In the genomic region with DNA sequence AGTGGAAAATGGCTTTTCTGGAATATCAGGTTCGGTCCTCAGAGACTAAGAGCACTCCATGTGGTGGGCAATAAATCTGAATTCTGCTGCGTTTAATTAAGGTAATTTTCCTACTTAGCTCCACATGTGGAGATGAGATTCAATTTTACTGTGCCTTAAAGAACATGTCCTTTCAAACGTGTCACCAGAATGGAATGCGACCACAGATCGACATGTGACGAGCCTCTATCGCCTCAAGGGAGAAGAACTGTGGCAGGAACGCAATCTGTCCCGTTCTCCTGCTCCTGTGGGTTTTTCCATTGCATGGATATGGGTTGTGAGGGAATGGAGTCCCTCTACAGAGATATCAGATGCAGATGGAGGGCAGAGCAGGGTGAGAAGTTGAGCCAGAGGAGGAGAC, we compare ENCODE assay signal across 17 cellular contexts.
DNase-seq lines count a peak whose midpoint lies in the region; ATAC-seq lines count a peak whose summit lies in the region.
"Had no signal": no experiment of that assay in that cellular context is flagged by ENCODE, and none has a peak within 500 bp of the region (broad histone marks: within the 10 kb centered on the region; RNA-seq: fewer than 3 reads in every experiment).

No MANE protein-coding gene starts in this region.

- H3K4me2 ChIP-seq in mesendoderm (ENCODE audit: low read length): no peak overlapping the region
- H3K4me2 ChIP-seq: GM23338 had no signal

- no peaks in the 10 kb centered on the region for H3K4me1 ChIP-seq in mesendoderm (ENCODE audit: control insufficient read depth, low read depth, low read length)
- H3K4me1 ChIP-seq: psoas muscle had no signal

- no peak overlapping the region for H3K4me3 ChIP-seq in mesendoderm (ENCODE audit: low read length)
- H3K4me3 ChIP-seq: GM23338, psoas muscle, stomach had no signal

- H3K4ac ChIP-seq in mesendoderm (ENCODE audit: low read depth, low read length): no peak overlapping the region

- H3K36me3 ChIP-seq in mesendoderm (ENCODE audit: control insufficient read depth, insufficient read depth, low read length): no peaks in the 10 kb centered on the region
- H3K36me3 ChIP-seq: stomach had no signal

- no peak overlapping the region for H4K5ac ChIP-seq in mesendoderm (ENCODE audit: low read length)

- no peak overlapping the region for H3K23ac ChIP-seq in mesendoderm (ENCODE audit: low read length)

- no peak overlapping the region for H3K56ac ChIP-seq in mesendoderm (ENCODE audit: low read length)

- H3K79me1 ChIP-seq in mesendoderm (ENCODE audit: low read length): no peaks in the 10 kb centered on the region

- no peak overlapping the region for H2AK5ac ChIP-seq in mesendoderm (ENCODE audit: low read length)

- no peak overlapping the region for H3K27ac ChIP-seq in mesendoderm (ENCODE audit: low read depth, low read length)
- H3K27ac ChIP-seq: psoas muscle, stomach had no signal

- DNase-seq in EL (peak; percentile 96), NCI-H1048 (lab: John Stamatoyannopoulos, UW) (peak; percentile 20), dedifferentiated amniotic fluid mesenchymal stem cell (ENCODE audit: extremely low spot score) (peak; percentile 42), mesendoderm (peak; percentile 83), NCI-H748 (lab: John Stamatoyannopoulos, UW; ENCODE audit: unreplicated experiment) (no peak)
- DNase-seq in activated effector memory CD4-positive, alpha-beta T cell treated with anti-CD3 and anti-CD28 coated beads, Interleukin-2, amount 50 U/mL, for 16 hours: no peak
- DNase-seq in activated T-cell treated with anti-CD3 and anti-CD28 coated beads, Interleukin-2, amount 50 U/mL, for 48 hours: no peak
- DNase-seq: activated CD8-positive, alpha-beta memory T cell treated with anti-CD3 and anti-CD28 coated beads for 24 hours; activated naive CD8-positive, alpha-beta T cell treated with anti-CD3 and anti-CD28 coated beads, Interleukin-2, amount 10 ng/mL, durations not matched to agents 7 days and 5 days; CD4-positive, alpha-beta memory T cell; effector memory CD4-positive, alpha-beta T cell; NCI-H1694; psoas muscle; stimulated activated CD4-positive, alpha-beta T cell treated with anti-CD3 and anti-CD28 coated beads, Interleukin-4, amount 100 ng/mL, for 4 hours; stomach had no signal

- H2BK15ac ChIP-seq in mesendoderm (replicated peaks; ENCODE audit: low read depth): no peak overlapping the region

- H3K27me3 ChIP-seq in mesendoderm (ENCODE audit: insufficient read depth, low read length, poor library complexity): no peaks in the 10 kb centered on the region
- H3K27me3 ChIP-seq: stomach had no signal

- H3K18ac ChIP-seq in mesendoderm (ENCODE audit: low read length): no peak overlapping the region

- no CpG with 5 or more reads among the region's 9 CpGs for WGBS in mesendoderm (ENCODE audit: extremely low coverage, insufficient coverage, low lambda C conversion rate)

- no peak overlapping the region for H4K8ac ChIP-seq in mesendoderm (ENCODE audit: low read depth, low read length)

- no peak overlapping the region for H2BK120ac ChIP-seq in mesendoderm (ENCODE audit: low read depth, low read length)

- H3K79me2 ChIP-seq in mesendoderm (ENCODE audit: control insufficient read depth, insufficient read depth, low read length): no peaks in the 10 kb centered on the region

- ATAC-seq in GM21381 (IDR thresholded peaks at IDR 0.05; ENCODE audit: unreplicated experiment): no peak
- ATAC-seq: GM23338, psoas muscle had no signal

- no peak overlapping the region for H3K9ac ChIP-seq in mesendoderm (ENCODE audit: low read length)

- no peak overlapping the region for H2BK5ac ChIP-seq in mesendoderm (ENCODE audit: low read length)

Comparison
In these comparisons a context has a peak if more than half of its experiments do, and no peak if none do; other contexts are left out.
1. DNase-seq: peak in EL (single experiment), NCI-H1048 (single experiment), dedifferentiated amniotic fluid mesenchymal stem cell (single experiment) and mesendoderm (single experiment); none in NCI-H748 (single experiment), activated effector memory CD4-positive, alpha-beta T cell treated with anti-CD3 and anti-CD28 coated beads, Interleukin-2, amount 50 U/mL, for 16 hours (single experiment) and activated T-cell treated with anti-CD3 and anti-CD28 coated beads, Interleukin-2, amount 50 U/mL, for 48 hours (0 of 2).